12 cellular contexts compared by ENCODE assay signal in the genomic region with DNA sequence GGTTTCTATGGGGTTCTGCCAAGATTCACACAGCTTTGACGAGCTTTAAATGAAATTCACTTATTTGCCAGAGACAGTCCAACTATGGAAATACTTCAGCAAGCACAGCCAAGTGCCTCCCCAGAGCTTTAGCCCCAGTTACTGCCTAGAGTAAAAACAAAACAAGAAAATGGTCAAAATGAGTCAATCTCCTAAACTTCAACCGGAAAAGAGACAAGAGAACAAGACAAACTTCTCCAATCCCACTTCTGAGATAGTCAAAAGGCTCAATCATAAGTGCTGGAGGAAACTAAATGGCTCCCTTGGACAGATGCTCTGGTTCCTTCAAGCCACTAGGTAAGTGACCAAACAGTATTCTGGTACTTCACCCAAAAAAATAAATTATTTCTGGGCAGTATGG.
DNase-seq lines count a peak whose midpoint lies in the region; ATAC-seq and FAIRE-seq lines count a peak whose summit lies in the region.
"Had no signal": no experiment of that assay in that cellular context is flagged by ENCODE, and none has a peak within 500 bp of the region (broad histone marks: within the 10 kb centered on the region; RNA-seq: fewer than 3 reads in every experiment).

No MANE protein-coding gene starts in this region.

- no peak overlapping the region for H3K4me3 Mint-ChIP-seq in stimulated activated effector memory CD8-positive, alpha-beta T cell treated with anti-CD3 and anti-CD28 coated beads, Interleukin-12 subunit alpha, Interleukin-12 subunit beta, amount 100 ng/mL, for 72 hours
- H3K4me3 Mint-ChIP-seq: naive B cell had no signal

- H3K36me3 Mint-ChIP-seq in stimulated activated effector memory CD8-positive, alpha-beta T cell treated with anti-CD3 and anti-CD28 coated beads, Interleukin-12 subunit alpha, Interleukin-12 subunit beta, amount 100 ng/mL, for 72 hours, result no peaks in the 10 kb centered on the region

- no peaks in the 10 kb centered on the region for H3K4me1 Mint-ChIP-seq in stimulated activated effector memory CD8-positive, alpha-beta T cell treated with anti-CD3 and anti-CD28 coated beads, Interleukin-12 subunit alpha, Interleukin-12 subunit beta, amount 100 ng/mL, for 72 hours

- no peak overlapping the region for H3K27ac Mint-ChIP-seq in stimulated activated effector memory CD8-positive, alpha-beta T cell treated with anti-CD3 and anti-CD28 coated beads, Interleukin-12 subunit alpha, Interleukin-12 subunit beta, amount 100 ng/mL, for 72 hours
- H3K27ac Mint-ChIP-seq: naive B cell had no signal

- H3K9me3 Mint-ChIP-seq in stimulated activated effector memory CD8-positive, alpha-beta T cell treated with anti-CD3 and anti-CD28 coated beads, Interleukin-12 subunit alpha, Interleukin-12 subunit beta, amount 100 ng/mL, for 72 hours, result no peaks in the 10 kb centered on the region

- peak; percentile 68 for ATAC-seq in HG02623 (IDR thresholded peaks at IDR 0.05; ENCODE audit: unreplicated experiment)
- peak; percentile 74 for ATAC-seq in HG03460 (IDR thresholded peaks at IDR 0.05; ENCODE audit: unreplicated experiment)
- peak; percentile 79 for ATAC-seq in stimulated activated effector memory CD8-positive, alpha-beta T cell treated with anti-CD3 and anti-CD28 coated beads, Interleukin-12 subunit alpha, Interleukin-12 subunit beta, amount 100 ng/mL, for 72 hours
- ATAC-seq: foreskin keratinocyte had no signal

- FAIRE-seq in GM19239 (lab: Jason Lieb, UNC), result peak; percentile 85

- DNase-seq in GM19239 (ENCODE audit: insufficient read length, low spot score), result no peak
- DNase-seq in stimulated activated effector memory CD8-positive, alpha-beta T cell treated with anti-CD3 and anti-CD28 coated beads, Interleukin-12 subunit alpha, Interleukin-12 subunit beta, amount 100 ng/mL, for 72 hours (ENCODE audit: low spot score in 2 of 2), result no peak
- DNase-seq in activated CD4-positive, alpha-beta T cell treated with anti-CD3 and anti-CD28 coated beads, Interleukin-2, amount 50 U/mL, for 48 hours, result no peak
- DNase-seq in stimulated activated CD8-positive, alpha-beta memory T cell treated with anti-CD3 and anti-CD28 coated beads, Interleukin-4, amount 100 ng/mL, for 48 hours, result no peak
- DNase-seq in activated CD4-positive, alpha-beta T cell treated with anti-CD3 and anti-CD28 coated beads, Interleukin-2, amount 50 U/mL, for 4 hours, result no peak
- DNase-seq: foreskin keratinocyte, islet precursor cell, naive B cell, Peyer's patch, T1000 had no signal
